In the genomic region with DNA sequence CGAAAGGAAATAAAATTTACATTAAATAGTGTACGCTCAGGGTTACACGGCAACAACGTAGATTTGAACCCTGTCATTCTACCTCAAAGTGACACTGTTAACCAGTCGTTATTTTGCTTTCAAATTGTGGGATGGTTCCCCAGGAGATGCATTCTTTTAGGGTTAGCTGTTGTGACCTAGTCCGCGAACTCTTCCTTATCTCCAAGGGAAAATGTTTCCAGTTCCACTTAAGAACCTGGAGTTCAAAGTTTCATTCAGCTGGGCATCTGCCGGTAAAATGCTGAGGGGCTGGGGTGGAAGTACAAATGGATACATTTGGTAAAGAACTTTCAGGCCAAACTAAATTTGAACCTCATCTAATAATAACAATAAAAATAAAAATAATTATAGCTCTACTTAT, we compare ENCODE assay signal across 16 cellular contexts.
"Had no signal": no experiment of that assay in that cellular context is flagged by ENCODE, and none has a peak within 500 bp of the region (broad histone marks: within the 10 kb centered on the region; RNA-seq: fewer than 3 reads in every experiment).

No MANE protein-coding gene starts in this region.

- H3K4me3 ChIP-seq: esophagus muscularis mucosa, sigmoid colon, skin epidermis, stomach, thoracic aorta, transverse colon had no signal

- H3K9me3 ChIP-seq: esophagus muscularis mucosa, sigmoid colon, stomach, thoracic aorta, transverse colon had no signal

- DNase-seq: effector memory CD8-positive, alpha-beta T cell; foreskin fibroblast; left colon; mesendoderm; naive thymus-derived CD4-positive, alpha-beta T cell; nephron progenitor cell; sigmoid colon; stimulated activated CD4-positive, alpha-beta T cell treated with anti-CD3 and anti-CD28 coated beads, Interleukin-12 subunit alpha, Interleukin-12 subunit beta, amount 100 ng/mL, for 4 hours; stimulated activated naive CD4-positive, alpha-beta T cell; stomach; substantia nigra; transverse colon had no signal

- H3K27ac ChIP-seq: epithelial cell of prostate, esophagus muscularis mucosa, sigmoid colon, skin epidermis, stomach, thoracic aorta, transverse colon had no signal

- H3K36me3 ChIP-seq: sigmoid colon, thoracic aorta had no signal

- ATAC-seq: effector memory CD8-positive, alpha-beta T cell; left colon; naive thymus-derived CD4-positive, alpha-beta T cell had no signal

- H3K27me3 ChIP-seq: esophagus muscularis mucosa, sigmoid colon, stomach, transverse colon had no signal
